In genomic region chr9:136079211-136079915, GRCh38 we compare ENCODE assay signal across 12 cellular contexts. TPM values are rescaled to one million over a fixed set of nuclear protein-coding genes. Genes with fewer than 3 reads are reported as not detected.
DNase-seq lines count a peak whose midpoint lies in the region; ATAC-seq and TF ChIP-seq lines count a peak whose summit lies in the region.
"Had no signal": no experiment of that assay in that cellular context is flagged by ENCODE, and none has a peak within 500 bp of the region (broad histone marks: within the 10 kb centered on the region; RNA-seq: fewer than 3 reads in every experiment).

No MANE protein-coding gene starts in this region.

- H3K4me3 ChIP-seq in dorsolateral prefrontal cortex = no peak overlapping the region
- H3K4me3 ChIP-seq in naive thymus-derived CD4-positive, alpha-beta T cell (ENCODE audit: low read length) = no peak overlapping the region
- no peak overlapping the region for H3K4me3 ChIP-seq in A673 (ENCODE audit: low read depth, low read length, poor library complexity, severe bottlenecking)
- H3K4me3 ChIP-seq: GM12878 had no signal

- POLR2A ChIA-PET in naive thymus-derived CD4-positive, alpha-beta T cell (lab: Charles Lee) = no interaction called here
- POLR2A ChIA-PET in A673 (lab: Charles Lee; ENCODE audit: low non-redundant PET) = no interaction called here

- ATAC-seq in naive thymus-derived CD4-positive, alpha-beta T cell = peak; percentile 33
- ATAC-seq: activated CD4-positive, alpha-beta T cell treated with anti-CD3 and anti-CD28 coated beads for 36 hours; GM12878 had no signal

- H3K36me3 ChIP-seq in naive thymus-derived CD4-positive, alpha-beta T cell (ENCODE audit: control insufficient read depth in 2 of 3, insufficient read depth in 3 of 3, low read length in 3 of 3) = no peaks in the 10 kb centered on the region
- H3K36me3 ChIP-seq in A673 (ENCODE audit: insufficient read depth, low read length, poor library complexity, severe bottlenecking) = no peaks in the 10 kb centered on the region

- peaks cover 0 to 6% (median 0%) of the 10 kb centered on the region in 5 donors for H3K27me3 Mint-ChIP-seq in naive thymus-derived CD4-positive, alpha-beta T cell
- H3K27me3 Mint-ChIP-seq: activated CD4-positive, alpha-beta T cell treated with anti-CD3 and anti-CD28 coated beads for 36 hours; activated naive CD4-positive, alpha-beta T cell treated with anti-CD3 and anti-CD28 coated beads, Interleukin-2, amount 10 ng/mL, durations not matched to agents 7 days and 5 days had no signal

- intact Hi-C loops in dorsolateral prefrontal cortex (cut with DNase I) = no loop called here
- intact Hi-C loops in naive thymus-derived CD4-positive, alpha-beta T cell (cut with micrococcal nuclease) = loop anchor here in 1 of 2 donors (10.0 kb wide), 1 partner anchor 55 kb away; no protein-coding TSS in a partner anchor
- intact Hi-C loops in A673 (cut with micrococcal nuclease; ENCODE audit: unreplicated experiment) = no loop called here

- BruUV-seq in A673 (replicated peaks; lab: Mats Ljungman, UMichigan) = no TSS peak

- CTCF ChIA-PET in naive thymus-derived CD4-positive, alpha-beta T cell (lab: Charles Lee) = no interaction called here
- CTCF ChIA-PET in A673 (lab: Charles Lee) = interaction anchor here (1.1 kb wide), 1 partner anchor 11 kb away, joined by 3 read pairs; no protein-coding TSS in a partner anchor

- H3K27ac Mint-ChIP-seq in naive thymus-derived CD4-positive, alpha-beta T cell = no peak overlapping the region
- H3K27ac Mint-ChIP-seq: activated CD4-positive, alpha-beta T cell treated with anti-CD3 and anti-CD28 coated beads for 36 hours; activated naive CD4-positive, alpha-beta T cell treated with anti-CD3 and anti-CD28 coated beads, Interleukin-2, amount 10 ng/mL, durations not matched to agents 7 days and 5 days had no signal

- H3K27me3 ChIP-seq in dorsolateral prefrontal cortex = no peaks in the 10 kb centered on the region
- H3K27me3 ChIP-seq in naive thymus-derived CD4-positive, alpha-beta T cell (ENCODE audit: control insufficient read depth in 2 of 2, insufficient read depth in 2 of 2, low read length in 2 of 2) = no peaks in the 10 kb centered on the region
- H3K27me3 ChIP-seq in A673 (replicated peaks; ENCODE audit: insufficient read depth, low read depth, low read length, poor library complexity) = no peaks in the 10 kb centered on the region

- H3K27ac ChIP-seq in dorsolateral prefrontal cortex = peak overlapping the region in 42 of 59 donors; percentile 12 to 74 (median 52)
- H3K27ac ChIP-seq in naive thymus-derived CD4-positive, alpha-beta T cell (ENCODE audit: low read depth, low read length) = no peak overlapping the region
- H3K27ac ChIP-seq in A673 (ENCODE audit: low read depth, low read length, poor library complexity, severe bottlenecking) = no peak overlapping the region

- H3K4me1 ChIP-seq in naive thymus-derived CD4-positive, alpha-beta T cell (ENCODE audit: control insufficient read depth in 2 of 2, insufficient read depth in 2 of 2, low read length in 2 of 2) = peaks cover 0 to 4% of the 10 kb centered on the region in 2 donors
- H3K4me1 ChIP-seq in A673 (ENCODE audit: insufficient read depth, low read length, poor library complexity, severe bottlenecking) = peaks cover 15% of the 10 kb centered on the region

- H3K9me3 Mint-ChIP-seq in naive thymus-derived CD4-positive, alpha-beta T cell = no peaks in the 10 kb centered on the region
- H3K9me3 Mint-ChIP-seq: activated naive CD4-positive, alpha-beta T cell treated with anti-CD3 and anti-CD28 coated beads, Interleukin-2, amount 10 ng/mL, durations not matched to agents 7 days and 5 days had no signal

- DNase-seq in 8988T = peak; percentile 40
- peak; percentile 9 for DNase-seq in HuH-7.5 (ENCODE audit: low spot score)
- peak in 1 of 10 donors; percentile 39 for DNase-seq in dorsolateral prefrontal cortex
- DNase-seq in naive thymus-derived CD4-positive, alpha-beta T cell = no peak
- DNase-seq in A673 (ENCODE audit: low spot score) = no peak
- DNase-seq in NCI-H2029 (lab: John Stamatoyannopoulos, UW) = no peak
- no peak for DNase-seq in GDM1 (lab: John Stamatoyannopoulos, UW)
- no peak for DNase-seq in DMS114 treated with DMSO at 0.1 percent for 48 hours (lab: John Stamatoyannopoulos, UW; ENCODE audit: unreplicated experiment)
- DNase-seq: activated CD4-positive, alpha-beta T cell treated with anti-CD3 and anti-CD28 coated beads for 36 hours; activated naive CD4-positive, alpha-beta T cell treated with anti-CD3 and anti-CD28 coated beads, Interleukin-2, amount 10 ng/mL, durations not matched to agents 7 days and 5 days; NCI-H2227 treated with DMSO at 0.1 percent for 48 hours had no signal

- H3K36me3 Mint-ChIP-seq in naive thymus-derived CD4-positive, alpha-beta T cell = peaks cover 0 to 3% (median 0%) of the 10 kb centered on the region in 5 donors
- H3K36me3 Mint-ChIP-seq: activated naive CD4-positive, alpha-beta T cell treated with anti-CD3 and anti-CD28 coated beads, Interleukin-2, amount 10 ng/mL, durations not matched to agents 7 days and 5 days had no signal

- no peaks in the 10 kb centered on the region for H3K9me3 ChIP-seq in naive thymus-derived CD4-positive, alpha-beta T cell (ENCODE audit: control insufficient read depth in 2 of 3, low read length in 3 of 3)
- no peaks in the 10 kb centered on the region for H3K9me3 ChIP-seq in A673 (ENCODE audit: low read depth, low read length, poor library complexity, severe bottlenecking)

- H3K4me1 Mint-ChIP-seq in naive thymus-derived CD4-positive, alpha-beta T cell = peaks cover 2 to 33% (median 21%) of the 10 kb centered on the region in 7 donors

- H3K4me3 Mint-ChIP-seq in naive thymus-derived CD4-positive, alpha-beta T cell = no peak overlapping the region
- H3K4me3 Mint-ChIP-seq: activated CD4-positive, alpha-beta T cell treated with anti-CD3 and anti-CD28 coated beads for 36 hours; activated naive CD4-positive, alpha-beta T cell treated with anti-CD3 and anti-CD28 coated beads, Interleukin-2, amount 10 ng/mL, durations not matched to agents 7 days and 5 days had no signal

- TF ChIP-seq CTCF in dorsolateral prefrontal cortex (IDR thresholded peaks at IDR 0.05 in 54 of 56, conservative IDR thresholded peaks at IDR 0.05 in 2 of 56; ENCODE audit: low read depth in 1 of 56, partially characterized antibody in 56 of 56) (no peak), A673 (conservative IDR thresholded peaks at IDR 0.05; ENCODE audit: low read depth, low read length) (no peak)

RNA-seq across cellular contexts. Expression of gene NACC2, which starts 15.7 kb away (rescaled TPM):
- total RNA-seq in dorsolateral prefrontal cortex (100 to 1,000 TPM in 46 of 120 experiments, 10 to 100 TPM in 74; 55.9 to 246 (median 94.8) TPM), A673 (2021) (19.5 and 22.7 TPM in 2 replicates)
- total RNA-seq in naive thymus-derived CD4-positive, alpha-beta T cell = 10 to 100 TPM in 1 of 5 experiments, 1 to 10 TPM in 4; 2.7 to 17.7 (median 8.2) TPM
- under 1 TPM; 0.92 to 0.97 TPM for polyA plus RNA-seq in naive thymus-derived CD4-positive, alpha-beta T cell

RNA-seq across cellular contexts. Expression of gene TMEM250, which starts 39.3 kb away (rescaled TPM):
- total RNA-seq in dorsolateral prefrontal cortex = 10 to 100 TPM; 19.3 to 53.2 (median 34.1) TPM
- total RNA-seq in naive thymus-derived CD4-positive, alpha-beta T cell = 10 to 100 TPM; 16.4 to 55.3 (median 41.3) TPM
- polyA plus RNA-seq in naive thymus-derived CD4-positive, alpha-beta T cell = 10 to 100 TPM; 42.2 to 61.8 TPM
- total RNA-seq in A673 (2021) = 44.7 and 48.4 TPM in 2 replicates

Comparison
In these comparisons a context has a peak if more than half of its experiments do, and no peak if none do; other contexts are left out.
1. DNase-seq: peak in 8988T (single experiment) and HuH-7.5 (single experiment); none in naive thymus-derived CD4-positive, alpha-beta T cell (0 of 9), A673 (single experiment), NCI-H2029 (single experiment), GDM1 (single experiment) and DMS114 treated with DMSO at 0.1 percent for 48 hours (single experiment).
2. H3K27ac ChIP-seq: peak in dorsolateral prefrontal cortex (42 of 59); none in naive thymus-derived CD4-positive, alpha-beta T cell (single experiment) and A673 (single experiment).